Comparison of ENCODE assay signal across 1 cellular context in the genomic region with DNA sequence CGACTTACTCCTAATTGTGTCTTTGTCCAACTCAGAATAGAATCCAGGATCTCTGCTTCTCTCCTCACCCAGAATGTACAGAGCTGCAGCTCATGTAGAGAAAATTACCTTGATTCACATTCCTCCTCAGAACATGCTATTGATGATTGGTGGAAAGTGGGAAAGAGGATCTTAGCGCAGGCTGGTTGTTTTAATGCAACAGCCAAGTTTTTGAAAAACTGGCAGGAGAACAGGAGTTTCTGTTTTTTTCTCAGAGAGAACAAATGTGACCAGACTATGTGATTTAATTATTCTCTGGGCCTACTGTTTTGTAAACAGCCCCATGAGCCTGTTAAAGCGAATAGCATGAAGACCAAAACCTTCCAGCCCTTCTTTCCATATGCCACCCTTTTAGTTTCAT.
TF ChIP-seq lines count a peak whose summit lies in the region.

No MANE protein-coding gene starts in this region.

TF ChIP-seq in HepG2, 621 proteins besides CTCF, POLR2A, EP300 and RAD21:
- TF ChIP-seq, protein P1, sequence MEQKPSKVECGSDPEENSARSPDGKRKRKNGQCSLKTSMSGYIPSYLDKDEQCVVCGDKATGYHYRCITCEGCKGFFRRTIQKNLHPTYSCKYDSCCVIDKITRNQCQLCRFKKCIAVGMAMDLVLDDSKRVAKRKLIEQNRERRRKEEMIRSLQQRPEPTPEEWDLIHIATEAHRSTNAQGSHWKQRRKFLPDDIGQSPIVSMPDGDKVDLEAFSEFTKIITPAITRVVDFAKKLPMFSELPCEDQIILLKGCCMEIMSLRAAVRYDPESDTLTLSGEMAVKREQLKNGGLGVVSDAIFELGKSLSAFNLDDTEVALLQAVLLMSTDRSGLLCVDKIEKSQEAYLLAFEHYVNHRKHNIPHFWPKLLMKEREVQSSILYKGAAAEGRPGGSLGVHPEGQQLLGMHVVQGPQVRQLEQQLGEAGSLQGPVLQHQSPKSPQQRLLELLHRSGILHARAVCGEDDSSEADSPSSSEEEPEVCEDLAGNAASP (CRISPR knock-in tag; IDR thresholded peaks at IDR 0.05; ENCODE audit: borderline replicate concordance) = no peak
- TF ChIP-seq TBX3 (IDR thresholded peaks at IDR 0.05; ENCODE audit: borderline replicate concordance) (no peak), ZMYM2 (CRISPR knock-in tag; IDR thresholded peaks at IDR 0.05) (no peak), IRF2 (CRISPR knock-in tag; IDR thresholded peaks at IDR 0.05) (no peak), IKZF1 (IDR thresholded peaks at IDR 0.05) (no peak), CAMTA2 (CRISPR knock-in tag; IDR thresholded peaks at IDR 0.05; ENCODE audit: borderline replicate concordance) (no peak), ZNF773 (CRISPR knock-in tag; IDR thresholded peaks at IDR 0.05; ENCODE audit: borderline replicate concordance) (no peak), MXI1 (IDR thresholded peaks at IDR 0.05; ENCODE audit: borderline replicate concordance, low read depth, low read length) (no peak), ZBTB34 (CRISPR knock-in tag; IDR thresholded peaks at IDR 0.05) (no peak), ZNF253 (CRISPR knock-in tag; IDR thresholded peaks at IDR 0.05; ENCODE audit: borderline replicate concordance) (no peak), ZSCAN12 (CRISPR knock-in tag; IDR thresholded peaks at IDR 0.05) (no peak), RXRB (CRISPR knock-in tag; IDR thresholded peaks at IDR 0.05; ENCODE audit: borderline replicate concordance) (no peak), FLYWCH1 (CRISPR knock-in tag; IDR thresholded peaks at IDR 0.05) (no peak), MZF1 (CRISPR knock-in tag; IDR thresholded peaks at IDR 0.05; ENCODE audit: borderline replicate concordance) (no peak), ZNF263 (CRISPR knock-in tag; IDR thresholded peaks at IDR 0.05) (no peak), PRPF4 (IDR thresholded peaks at IDR 0.05; ENCODE audit: low read depth, low read length, poor library complexity, severe bottlenecking) (no peak), ZNF549 (CRISPR knock-in tag; IDR thresholded peaks at IDR 0.05) (no peak), NR1H2 (CRISPR knock-in tag; IDR thresholded peaks at IDR 0.05; ENCODE audit: borderline replicate concordance, low read depth) (no peak)
